In genomic region chr16:4624827-4625616, GRCh38 we compare ENCODE assay signal across 8 cellular contexts. TPM values are rescaled to one million over a fixed set of nuclear protein-coding genes. Genes with fewer than 3 reads are reported as not detected.
DNase-seq lines count a peak whose midpoint lies in the region; ATAC-seq and TF ChIP-seq lines count a peak whose summit lies in the region.

No MANE protein-coding gene starts in this region.

- H3K4me1 Mint-ChIP-seq in WTC11 = peaks cover 17% of the 10 kb centered on the region

- CTCF ChIA-PET in WTC11 (lab: Charles Lee) = interaction anchor here (0.6 to 3.9 kb wide), 42 partner anchors 10 to 301 kb away, joined by 3 to 46 read pairs (median 6); partner anchors contain the start of genes ANKS3, CDIP1, DNAAF8 and HMOX2

- H3K36me3 Mint-ChIP-seq in WTC11 = peaks cover 16% of the 10 kb centered on the region

- H3K27me3 ChIP-seq in HUES64 (ENCODE audit: insufficient read depth, low read length) = no peaks in the 10 kb centered on the region

- H3K4me3 Mint-ChIP-seq in WTC11 = peak overlapping the region; percentile 97

- no peaks in the 10 kb centered on the region for H3K27me3 Mint-ChIP-seq in WTC11 (ENCODE audit: low read depth)

- intact Hi-C loops in left colon (cut with DNase I, micrococcal nuclease) = no loop called here

- H3K36me3 ChIP-seq in HUES64 (ENCODE audit: insufficient read depth, low read length) = 0 out of 2 replicates have a peak, but pooled peaks cover 6% of the 10 kb centered on the region

- 0 out of 2 replicates have a peak, but pooled peaks cover 6% of the 10 kb centered on the region for H3K9me3 Mint-ChIP-seq in WTC11

- peak overlapping the region; percentile 87 for H3K27ac ChIP-seq in HUES64 (ENCODE audit: low read depth, low read length)

- H3K4me3 ChIP-seq in HUES64 (ENCODE audit: low read length) = peak overlapping the region; percentile 81

- no peak for TF ChIP-seq CTCF in WTC11 (IDR thresholded peaks at IDR 0.05)

- peak overlapping the region; percentile 85 for H3K9ac ChIP-seq in HUES64 (ENCODE audit: low read depth, low read length)

- under 1% methylated on average over 82 of the region's 82 CpGs for WGBS in HUES64

- POLR2A ChIA-PET in WTC11 (lab: Charles Lee) = interaction anchor here (0.5 to 2.6 kb wide), 5 partner anchors 9 to 304 kb away, joined by 3 to 14 read pairs (median 6); partner anchors contain the start of gene CDIP1

- 0 out of 2 replicates have a peak, but pooled peaks cover 4% of the 10 kb centered on the region for H3K4me1 ChIP-seq in HUES64 (ENCODE audit: insufficient read depth, low read length)

- no peaks in the 10 kb centered on the region for H3K9me3 ChIP-seq in HUES64 (ENCODE audit: insufficient read depth, low read depth, low read length)

- peak overlapping the region; percentile 97 for H3K27ac Mint-ChIP-seq in WTC11

- ATAC-seq in GM21447 (IDR thresholded peaks at IDR 0.05; ENCODE audit: unreplicated experiment) = peak; percentile 57
- ATAC-seq in WTC11 = peak; percentile 43
- ATAC-seq in left colon = peak; percentile 40

- DNase-seq in DMS53 treated with DMSO at 0.1 percent for 48 hours (lab: John Stamatoyannopoulos, UW; ENCODE audit: unreplicated experiment) (peak; percentile 15), WTC11 (ENCODE audit: low spot score) (peak; percentile 76), left colon (peak; percentile 71 to 82), DMS114 treated with DMSO at 0.1 percent for 48 hours (lab: John Stamatoyannopoulos, UW; ENCODE audit: unreplicated experiment) (no peak)
- peak; percentile 51 for DNase-seq in central memory CD4-positive, alpha-beta T cell
- DNase-seq in stimulated activated CD4-positive, alpha-beta T cell treated with anti-CD3 and anti-CD28 coated beads, Interleukin-2, amount 100 ng/mL, for 24 hours = peak; percentile 76 to 85

TF ChIP-seq in WTC11, 78 proteins besides CTCF, POLR2A, EP300 and RAD21 (continues in another document):
- TF ChIP-seq FOXP1 (CRISPR knock-in tag; IDR thresholded peaks at IDR 0.05; ENCODE audit: borderline replicate concordance) = peak; percentile 37; the same call in 1 of the 2 replicates
- no peak for TF ChIP-seq ZNF121 (CRISPR knock-in tag; IDR thresholded peaks at IDR 0.05)
- no peak for TF ChIP-seq USF1 (CRISPR knock-in tag; IDR thresholded peaks at IDR 0.05)
- TF ChIP-seq ESRRA (CRISPR knock-in tag; IDR thresholded peaks at IDR 0.05; ENCODE audit: borderline replicate concordance) = no peak
- peak; percentile 65 for TF ChIP-seq FOXP4 (CRISPR knock-in tag; IDR thresholded peaks at IDR 0.05)
- TF ChIP-seq ZNF219 (CRISPR knock-in tag; IDR thresholded peaks at IDR 0.05; ENCODE audit: borderline replicate concordance) = no peak
- TF ChIP-seq, protein P1, sequence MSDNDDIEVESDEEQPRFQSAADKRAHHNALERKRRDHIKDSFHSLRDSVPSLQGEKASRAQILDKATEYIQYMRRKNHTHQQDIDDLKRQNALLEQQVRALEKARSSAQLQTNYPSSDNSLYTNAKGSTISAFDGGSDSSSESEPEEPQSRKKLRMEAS (CRISPR knock-in tag; IDR thresholded peaks at IDR 0.05) = peak; percentile 25; the same call in 1 of the 2 replicates
- TF ChIP-seq ZNF232 (CRISPR knock-in tag; IDR thresholded peaks at IDR 0.05) = no peak
- TF ChIP-seq ATF6 (CRISPR knock-in tag; IDR thresholded peaks at IDR 0.05) = no peak
- no peak for TF ChIP-seq MXD4 (CRISPR knock-in tag; IDR thresholded peaks at IDR 0.05; ENCODE audit: borderline replicate concordance)
- no peak for TF ChIP-seq CREB1 (CRISPR knock-in tag; IDR thresholded peaks at IDR 0.05)
- no peak; the same call in 1 of the 2 replicates for TF ChIP-seq GABPB1 (CRISPR knock-in tag; IDR thresholded peaks at IDR 0.05)
- TF ChIP-seq RELA (CRISPR knock-in tag; IDR thresholded peaks at IDR 0.05; ENCODE audit: borderline replicate concordance) = peak; percentile 74; the same call in 1 of the 2 replicates
- TF ChIP-seq, protein P2, sequence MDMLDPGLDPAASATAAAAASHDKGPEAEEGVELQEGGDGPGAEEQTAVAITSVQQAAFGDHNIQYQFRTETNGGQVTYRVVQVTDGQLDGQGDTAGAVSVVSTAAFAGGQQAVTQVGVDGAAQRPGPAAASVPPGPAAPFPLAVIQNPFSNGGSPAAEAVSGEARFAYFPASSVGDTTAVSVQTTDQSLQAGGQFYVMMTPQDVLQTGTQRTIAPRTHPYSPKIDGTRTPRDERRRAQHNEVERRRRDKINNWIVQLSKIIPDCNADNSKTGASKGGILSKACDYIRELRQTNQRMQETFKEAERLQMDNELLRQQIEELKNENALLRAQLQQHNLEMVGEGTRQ (CRISPR knock-in tag; IDR thresholded peaks at IDR 0.05) = 0 out of 2 replicates have a peak, but pooled peaks have one; percentile 19
- no peak for TF ChIP-seq TEAD1 (CRISPR knock-in tag; IDR thresholded peaks at IDR 0.05)
- TF ChIP-seq TP53 (CRISPR knock-in tag; IDR thresholded peaks at IDR 0.05) = no peak
- TF ChIP-seq CBFB (CRISPR knock-in tag; IDR thresholded peaks at IDR 0.05; ENCODE audit: low read depth) = no peak
- TF ChIP-seq ZNF317 (CRISPR knock-in tag; IDR thresholded peaks at IDR 0.05; ENCODE audit: borderline replicate concordance, low read depth) = 0 out of 2 replicates have a peak, but pooled peaks have one; percentile 36
- TF ChIP-seq AR (CRISPR knock-in tag; IDR thresholded peaks at IDR 0.05) = no peak

RNA-seq across cellular contexts. Expression of gene MGRN1, which starts 0.4 kb away (rescaled TPM):
- 37.3 TPM for polyA plus RNA-seq in HUES64 (2013, experiment 1 of 2)
- 40.3 TPM for polyA plus RNA-seq in HUES64 (2013, experiment 2 of 2)
- total RNA-seq in WTC11 (2021) (79.4 to 88.8 TPM (median 80.7 TPM) in 3 replicates), left colon (10 to 100 TPM; 71.9 to 84.6 TPM)

RNA-seq across cellular contexts. Expression of gene UBALD1, which starts 10.3 kb away (rescaled TPM):
- 30.4 TPM for polyA plus RNA-seq in HUES64 (2013, experiment 1 of 2)
- 28.3 TPM for polyA plus RNA-seq in HUES64 (2013, experiment 2 of 2)
- total RNA-seq in WTC11 (2021) (56.8 to 59.5 TPM (median 59.0 TPM) in 3 replicates), left colon (10 to 100 TPM; 17.1 to 19.6 TPM)
